Comparison of ENCODE assay signal across 10 cellular contexts in the genomic region with DNA sequence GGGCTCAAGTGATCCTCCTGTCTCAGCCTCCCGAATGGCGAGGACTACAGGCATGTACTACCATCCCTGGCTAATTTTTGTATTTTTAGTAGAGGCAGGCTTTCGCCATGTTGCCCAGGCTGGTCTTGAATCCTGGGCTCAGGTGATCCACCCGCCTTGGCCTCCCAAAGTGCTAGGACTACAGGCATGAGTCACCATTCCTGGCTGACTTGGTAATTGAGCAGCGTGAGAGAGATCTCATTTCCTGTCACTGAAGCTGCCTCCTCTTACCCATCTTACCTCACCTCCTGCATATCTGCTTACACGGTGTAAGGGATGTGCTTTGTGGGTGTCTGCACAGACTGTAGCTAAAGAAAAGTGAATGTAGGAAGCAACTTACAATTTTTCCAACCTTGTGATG. TPM values are rescaled to one million over a fixed set of nuclear protein-coding genes. Genes with fewer than 3 reads are reported as not detected.
DNase-seq lines count a peak whose midpoint lies in the region; ATAC-seq, FAIRE-seq and TF ChIP-seq lines count a peak whose summit lies in the region.
"Had no signal": no experiment of that assay in that cellular context is flagged by ENCODE, and none has a peak within 500 bp of the region (broad histone marks: within the 10 kb centered on the region; RNA-seq: fewer than 3 reads in every experiment).

No MANE protein-coding gene starts in this region.

- DNase-seq in A172 (ENCODE audit: low spot score) (peak; percentile 90), fibroblast of peridontal ligament (ENCODE audit: extremely low read depth) (peak; percentile 28), HepG2 (ENCODE audit: low spot score) (no peak), NCI-H748 (lab: John Stamatoyannopoulos, UW; ENCODE audit: unreplicated experiment) (no peak), GM19238 (ENCODE audit: insufficient read length, low spot score) (no peak)
- peak; percentile 62 for DNase-seq in activated CD8-positive, alpha-beta T cell treated with anti-CD3 and anti-CD28 coated beads for 36 hours
- DNase-seq: NCI-H524 treated with DMSO at 0.1 percent for 48 hours had no signal

- no peak overlapping the region for H3K4me3 Mint-ChIP-seq in activated CD8-positive, alpha-beta T cell treated with anti-CD3 and anti-CD28 coated beads for 36 hours

- no peak overlapping the region for H3K4me2 ChIP-seq in HepG2 (ENCODE audit: low read depth, low read length)

- no peaks in the 10 kb centered on the region for H3K9me3 ChIP-seq in HepG2 (ENCODE audit: low read length)

- peaks cover 30% of the 10 kb centered on the region for H3K27me3 Mint-ChIP-seq in activated CD8-positive, alpha-beta T cell treated with anti-CD3 and anti-CD28 coated beads for 36 hours

- no peaks in the 10 kb centered on the region for H3K27me3 ChIP-seq in HepG2 (ENCODE audit: control insufficient read depth in 1 of 2, insufficient read depth in 2 of 2, low read length in 2 of 2)

- no peak overlapping the region for H3K27ac ChIP-seq in HepG2 (ENCODE audit: extremely low read length, insufficient read depth, low read length)
- H3K27ac ChIP-seq: C4-2B had no signal

- intact Hi-C loops in activated CD8-positive, alpha-beta T cell treated with anti-CD3 and anti-CD28 coated beads for 36 hours (cut with micrococcal nuclease) = no loop called here
- intact Hi-C loops in HepG2 (cut with micrococcal nuclease; ENCODE audit: unreplicated experiment) = no loop called here

- no peak for TF ChIP-seq RAD21 in HepG2 (CRISPR knock-in tag; IDR thresholded peaks at IDR 0.05)

- CTCF ChIA-PET in activated CD8-positive, alpha-beta T cell treated with anti-CD3 and anti-CD28 coated beads for 36 hours (lab: Charles Lee) = interaction anchor here (0.7 to 1.4 kb wide), 2 partner anchors 32 to 52 kb away, joined by 3 to 4 read pairs; no protein-coding TSS in a partner anchor
- CTCF ChIA-PET in HepG2 (lab: Yijun Ruan, JAX; ENCODE audit: low intra/inter-chr PET ratio, low total read pairs) = no interaction called here

- in situ Hi-C loops in HepG2 (cut with HindIII; ENCODE audit: extremely low pct_ligation_motif_present, low pct_unique_long_range_greater_than_20kb) = no loop called here

- TF ChIP-seq EP300 in HepG2 (IDR thresholded peaks at IDR 0.05; ENCODE audit: low read depth in 2 of 2, low read length in 2 of 2) (no peak), HepG2 (CRISPR knock-in tag; IDR thresholded peaks at IDR 0.05; ENCODE audit: borderline replicate concordance) (no peak)

- POLR2A ChIA-PET in activated CD8-positive, alpha-beta T cell treated with anti-CD3 and anti-CD28 coated beads for 36 hours (lab: Charles Lee) = interaction anchor here (0.9 to 1.4 kb wide), 3 partner anchors 10 to 36 kb away, joined by 3 read pairs; a partner anchor contains a TSS
- POLR2A ChIA-PET in HepG2 (lab: Yijun Ruan, JAX) = interaction anchor here (1.3 kb wide), 1 partner anchor 15 kb away, joined by 3 read pairs; no protein-coding TSS in a partner anchor

- peaks cover 42% of the 10 kb centered on the region for H3K4me1 Mint-ChIP-seq in activated CD8-positive, alpha-beta T cell treated with anti-CD3 and anti-CD28 coated beads for 36 hours (ENCODE audit: low read depth)

- BruUV-seq in HepG2 (replicated peaks; lab: Mats Ljungman, UMichigan) = no TSS peak

- no peak overlapping the region for H3K9ac ChIP-seq in HepG2 (ENCODE audit: insufficient read depth, low read depth, low read length)

- H3K36me3 ChIP-seq in HepG2 (replicated peaks in 1 of 2; ENCODE audit: control insufficient read depth in 1 of 2, insufficient read depth in 2 of 2, low read length in 2 of 2) = 0 out of 5 replicates have a peak, but pooled peaks cover 0 to 3% of the 10 kb centered on the region in 2 experiments

- TF ChIP-seq CTCF in activated CD8-positive, alpha-beta T cell treated with anti-CD3 and anti-CD28 coated beads for 36 hours (IDR thresholded peaks at IDR 0.05) = no peak
- TF ChIP-seq CTCF in HepG2 (CRISPR knock-in tag; IDR thresholded peaks at IDR 0.05) = no peak

- ATAC-seq in GM21717 (IDR thresholded peaks at IDR 0.05; ENCODE audit: unreplicated experiment) (peak; percentile 29), GM21515 (IDR thresholded peaks at IDR 0.05; ENCODE audit: unreplicated experiment) (no peak), HepG2 (no peak)
- peak; percentile 62 for ATAC-seq in activated CD8-positive, alpha-beta T cell treated with anti-CD3 and anti-CD28 coated beads for 36 hours

- no peaks in the 10 kb centered on the region for H4K20me1 ChIP-seq in HepG2 (ENCODE audit: insufficient read depth, low read length)

- WGBS in HepG2 (ENCODE audit: low lambda C conversion rate) = 92% methylated on average over 6 of the region's 6 CpGs

- H3K79me2 ChIP-seq in HepG2 (ENCODE audit: insufficient read depth, low read length) = no peaks in the 10 kb centered on the region

- no peak overlapping the region for H2AFZ ChIP-seq in HepG2 (ENCODE audit: low read length)

- no peaks in the 10 kb centered on the region for H3K36me3 Mint-ChIP-seq in activated CD8-positive, alpha-beta T cell treated with anti-CD3 and anti-CD28 coated beads for 36 hours (ENCODE audit: low read depth)

- no peak overlapping the region for H3K4me3 ChIP-seq in HepG2 (replicated peaks in 1 of 3; ENCODE audit: insufficient read depth in 1 of 3, low read depth in 2 of 3, low read length in 3 of 3)

- no peak for TF ChIP-seq POLR2A in HepG2 (IDR thresholded peaks at IDR 0.05; ENCODE audit: insufficient read depth in 1 of 2, low read depth in 2 of 2, low read length in 2 of 2)

- H3K4me1 ChIP-seq in HepG2 (ENCODE audit: insufficient read depth, low read length) = peaks cover 17% of the 10 kb centered on the region

- no peak overlapping the region for H3K27ac Mint-ChIP-seq in activated CD8-positive, alpha-beta T cell treated with anti-CD3 and anti-CD28 coated beads for 36 hours

- FAIRE-seq in HepG2 (lab: Jason Lieb, UNC) = no peak

- H3K9me3 Mint-ChIP-seq in activated CD8-positive, alpha-beta T cell treated with anti-CD3 and anti-CD28 coated beads for 36 hours = no peaks in the 10 kb centered on the region

RNA-seq across cellular contexts. Expression of a gene that starts 9.7 kb away (rescaled TPM):
- total RNA-seq in A172 (2014; rRNA removed; shearing (Covaris generic)) = 16.6 and 17.2 TPM in 2 replicates
- total RNA-seq in activated CD8-positive, alpha-beta T cell treated with anti-CD3 and anti-CD28 coated beads for 36 hours = 10 to 100 TPM; 20.4 to 21.8 TPM
- 3.1 and 4.3 TPM in 2 replicates for total RNA-seq in HepG2 (2016; rRNA removed; fragmentation: Illumina TruSeq; extraction: Trizol)
- 0.71 TPM in 2 replicates for total RNA-seq in HepG2 (2016; cell fraction: cytosol; rRNA removed; fragmentation: Illumina TruSeq; extraction: Trizol; ENCODE audit: low read depth)
- total RNA-seq in HepG2 (2016; cell fraction: insoluble cytoplasmic fraction; rRNA removed; fragmentation: Illumina TruSeq; extraction: Trizol) = 3.0 and 4.6 TPM in 2 replicates
- total RNA-seq in HepG2 (2016; cell fraction: membrane; rRNA removed; fragmentation: Illumina TruSeq; extraction: Trizol) = 1.6 and 1.7 TPM in 2 replicates
- 1.6 TPM in 2 replicates for total RNA-seq in HepG2 (2016; cell fraction: nucleus; rRNA removed; fragmentation: Illumina TruSeq; extraction: Trizol)
- polyA plus RNA-seq in HepG2 (2011; rRNA removed) = 0.48 and 0.56 TPM in 2 replicates
- polyA plus RNA-seq in HepG2 (2011; cell fraction: cytosol; rRNA removed) = 0.40 and 0.67 TPM in 2 replicates
- 0.07 and 0.08 TPM in 2 replicates for polyA plus RNA-seq in HepG2 (2011; cell fraction: nucleus; rRNA removed)
- 1.1 and 1.5 TPM in 2 replicates for polyA plus RNA-seq in HepG2 (2012)
- polyA plus RNA-seq in HepG2 (2016; cell fraction: cytosol; fragmentation: Illumina TruSeq; extraction: Trizol; ENCODE audit: low read depth) = 0.34 and 0.44 TPM in 2 replicates
- 2.9 and 3.4 TPM in 2 replicates for polyA plus RNA-seq in HepG2 (2016; cell fraction: insoluble cytoplasmic fraction; fragmentation: Illumina TruSeq; extraction: Trizol; ENCODE audit: low read depth)
- polyA plus RNA-seq in HepG2 (2016; cell fraction: membrane; fragmentation: Illumina TruSeq; extraction: Trizol; ENCODE audit: low read depth) = 0.82 and 0.90 TPM in 2 replicates
- polyA plus RNA-seq in HepG2 (2016; cell fraction: nucleus; fragmentation: Illumina TruSeq; extraction: Trizol; ENCODE audit: insufficient read depth, low read depth) = 1.1 and 1.6 TPM in 2 replicates
- 0.16 and 2.1 TPM in 2 replicates for polyA minus RNA-seq in HepG2 (2011; rRNA and poly(A)+ RNA removed; ENCODE audit: low replicate concordance)
- 0.88 and 0.99 TPM in 2 replicates for polyA minus RNA-seq in HepG2 (2011; cell fraction: cytosol; rRNA and poly(A)+ RNA removed)
- 0.26 and 0.99 TPM in 2 replicates for polyA minus RNA-seq in HepG2 (2011; cell fraction: nucleus; rRNA and poly(A)+ RNA removed)

RNA-seq across cellular contexts. Expression of a gene that starts 35.6 kb away (rescaled TPM):
- total RNA-seq in A172 (2014; rRNA removed; shearing (Covaris generic)) = 2.5 and 3.5 TPM in 2 replicates
- total RNA-seq in activated CD8-positive, alpha-beta T cell treated with anti-CD3 and anti-CD28 coated beads for 36 hours = 10 to 100 TPM; 39.2 to 41.6 TPM
- 0.15 and 0.27 TPM in 2 replicates for total RNA-seq in HepG2 (2016; rRNA removed; fragmentation: Illumina TruSeq; extraction: Trizol)
- 0.10 TPM in 1 of 2 replicates, not detected in the other for total RNA-seq in HepG2 (2016; cell fraction: cytosol; rRNA removed; fragmentation: Illumina TruSeq; extraction: Trizol; ENCODE audit: low read depth)
- total RNA-seq in HepG2 (2016; cell fraction: insoluble cytoplasmic fraction; rRNA removed; fragmentation: Illumina TruSeq; extraction: Trizol) = 0.22 and 0.31 TPM in 2 replicates
- 0.07 and 0.12 TPM in 2 replicates for total RNA-seq in HepG2 (2016; cell fraction: membrane; rRNA removed; fragmentation: Illumina TruSeq; extraction: Trizol)
- total RNA-seq in HepG2 (2016; cell fraction: nucleus; rRNA removed; fragmentation: Illumina TruSeq; extraction: Trizol) = not detected in 2 replicates
- polyA plus RNA-seq in HepG2 (2011; rRNA removed) = 0.04 and 0.07 TPM in 2 replicates
- polyA plus RNA-seq in HepG2 (2011; cell fraction: cytosol; rRNA removed) = 0.04 TPM in 2 replicates
- 0.03 TPM in 1 of 2 replicates, not detected in the other for polyA plus RNA-seq in HepG2 (2011; cell fraction: nucleus; rRNA removed)
- polyA plus RNA-seq in HepG2 (2012) = 0.08 and 0.11 TPM in 2 replicates
- polyA plus RNA-seq in HepG2 (2016; cell fraction: cytosol; fragmentation: Illumina TruSeq; extraction: Trizol; ENCODE audit: low read depth) = 0.06 TPM in 1 of 2 replicates, not detected in the other
- polyA plus RNA-seq in HepG2 (2016; cell fraction: insoluble cytoplasmic fraction; fragmentation: Illumina TruSeq; extraction: Trizol; ENCODE audit: low read depth) = 0.12 and 0.26 TPM in 2 replicates
- 0.07 TPM in 1 of 2 replicates, not detected in the other for polyA plus RNA-seq in HepG2 (2016; cell fraction: membrane; fragmentation: Illumina TruSeq; extraction: Trizol; ENCODE audit: low read depth)
- 0.40 TPM in 1 of 2 replicates, not detected in the other for polyA plus RNA-seq in HepG2 (2016; cell fraction: nucleus; fragmentation: Illumina TruSeq; extraction: Trizol; ENCODE audit: insufficient read depth, low read depth)
- 1.7 TPM in 1 of 2 replicates, not detected in the other for polyA minus RNA-seq in HepG2 (2011; rRNA and poly(A)+ RNA removed; ENCODE audit: low replicate concordance)
- not detected in 2 replicates for polyA minus RNA-seq in HepG2 (2011; cell fraction: cytosol; rRNA and poly(A)+ RNA removed)
- 0.12 TPM in 1 of 2 replicates, not detected in the other for polyA minus RNA-seq in HepG2 (2011; cell fraction: nucleus; rRNA and poly(A)+ RNA removed)

RNA-seq across cellular contexts. Expression of a gene that starts 40.4 kb away (rescaled TPM):
- total RNA-seq in A172 (2014; rRNA removed; shearing (Covaris generic)) = not detected in 2 replicates
- not detected for total RNA-seq in activated CD8-positive, alpha-beta T cell treated with anti-CD3 and anti-CD28 coated beads for 36 hours
- not detected in 2 replicates for total RNA-seq in HepG2 (2016; rRNA removed; fragmentation: Illumina TruSeq; extraction: Trizol)
- total RNA-seq in HepG2 (2016; cell fraction: cytosol; rRNA removed; fragmentation: Illumina TruSeq; extraction: Trizol; ENCODE audit: low read depth) = not detected in 2 replicates
- total RNA-seq in HepG2 (2016; cell fraction: insoluble cytoplasmic fraction; rRNA removed; fragmentation: Illumina TruSeq; extraction: Trizol) = not detected in 2 replicates
- not detected in 2 replicates for total RNA-seq in HepG2 (2016; cell fraction: membrane; rRNA removed; fragmentation: Illumina TruSeq; extraction: Trizol)
- total RNA-seq in HepG2 (2016; cell fraction: nucleus; rRNA removed; fragmentation: Illumina TruSeq; extraction: Trizol) = not detected in 2 replicates
- not detected in 2 replicates for polyA plus RNA-seq in HepG2 (2011; rRNA removed)
- not detected in 2 replicates for polyA plus RNA-seq in HepG2 (2011; cell fraction: cytosol; rRNA removed)
- not detected in 2 replicates for polyA plus RNA-seq in HepG2 (2011; cell fraction: nucleus; rRNA removed)
- polyA plus RNA-seq in HepG2 (2012) = not detected in 2 replicates
- polyA plus RNA-seq in HepG2 (2016; cell fraction: cytosol; fragmentation: Illumina TruSeq; extraction: Trizol; ENCODE audit: low read depth) = not detected in 2 replicates
- not detected in 2 replicates for polyA plus RNA-seq in HepG2 (2016; cell fraction: insoluble cytoplasmic fraction; fragmentation: Illumina TruSeq; extraction: Trizol; ENCODE audit: low read depth)
- not detected in 2 replicates for polyA plus RNA-seq in HepG2 (2016; cell fraction: membrane; fragmentation: Illumina TruSeq; extraction: Trizol; ENCODE audit: low read depth)
- polyA plus RNA-seq in HepG2 (2016; cell fraction: nucleus; fragmentation: Illumina TruSeq; extraction: Trizol; ENCODE audit: insufficient read depth, low read depth) = not detected in 2 replicates
- not detected in 2 replicates for polyA minus RNA-seq in HepG2 (2011; rRNA and poly(A)+ RNA removed; ENCODE audit: low replicate concordance)
- not detected in 2 replicates for polyA minus RNA-seq in HepG2 (2011; cell fraction: cytosol; rRNA and poly(A)+ RNA removed)
- not detected in 2 replicates for polyA minus RNA-seq in HepG2 (2011; cell fraction: nucleus; rRNA and poly(A)+ RNA removed)

RNA-seq across cellular contexts. Expression of a gene that starts 54.9 kb away (rescaled TPM):
- total RNA-seq in A172 (2014; rRNA removed; shearing (Covaris generic)) = 21.2 and 22.9 TPM in 2 replicates
- 1 to 10 TPM; 6.1 to 6.3 TPM for total RNA-seq in activated CD8-positive, alpha-beta T cell treated with anti-CD3 and anti-CD28 coated beads for 36 hours
- 5.5 and 7.5 TPM in 2 replicates for total RNA-seq in HepG2 (2016; rRNA removed; fragmentation: Illumina TruSeq; extraction: Trizol)
- total RNA-seq in HepG2 (2016; cell fraction: cytosol; rRNA removed; fragmentation: Illumina TruSeq; extraction: Trizol; ENCODE audit: low read depth) = 1.0 and 1.2 TPM in 2 replicates
- total RNA-seq in HepG2 (2016; cell fraction: insoluble cytoplasmic fraction; rRNA removed; fragmentation: Illumina TruSeq; extraction: Trizol) = 5.3 and 6.9 TPM in 2 replicates
- 1.8 and 2.7 TPM in 2 replicates for total RNA-seq in HepG2 (2016; cell fraction: membrane; rRNA removed; fragmentation: Illumina TruSeq; extraction: Trizol)
- total RNA-seq in HepG2 (2016; cell fraction: nucleus; rRNA removed; fragmentation: Illumina TruSeq; extraction: Trizol) = 1.7 and 2.9 TPM in 2 replicates
- 1.2 and 1.5 TPM in 2 replicates for polyA plus RNA-seq in HepG2 (2011; rRNA removed)
- 0.64 and 1.2 TPM in 2 replicates for polyA plus RNA-seq in HepG2 (2011; cell fraction: cytosol; rRNA removed)
- 0.21 and 0.61 TPM in 2 replicates for polyA plus RNA-seq in HepG2 (2011; cell fraction: nucleus; rRNA removed)
- 1.6 and 3.8 TPM in 2 replicates for polyA plus RNA-seq in HepG2 (2012)
- 0.47 and 0.49 TPM in 2 replicates for polyA plus RNA-seq in HepG2 (2016; cell fraction: cytosol; fragmentation: Illumina TruSeq; extraction: Trizol; ENCODE audit: low read depth)
- 6.6 and 7.5 TPM in 2 replicates for polyA plus RNA-seq in HepG2 (2016; cell fraction: insoluble cytoplasmic fraction; fragmentation: Illumina TruSeq; extraction: Trizol; ENCODE audit: low read depth)
- polyA plus RNA-seq in HepG2 (2016; cell fraction: membrane; fragmentation: Illumina TruSeq; extraction: Trizol; ENCODE audit: low read depth) = 0.80 and 0.81 TPM in 2 replicates
- polyA plus RNA-seq in HepG2 (2016; cell fraction: nucleus; fragmentation: Illumina TruSeq; extraction: Trizol; ENCODE audit: insufficient read depth, low read depth) = 2.6 and 2.9 TPM in 2 replicates
- 0.12 and 1.4 TPM in 2 replicates for polyA minus RNA-seq in HepG2 (2011; rRNA and poly(A)+ RNA removed; ENCODE audit: low replicate concordance)
- 0.79 and 1.1 TPM in 2 replicates for polyA minus RNA-seq in HepG2 (2011; cell fraction: cytosol; rRNA and poly(A)+ RNA removed)
- 0.64 and 1.4 TPM in 2 replicates for polyA minus RNA-seq in HepG2 (2011; cell fraction: nucleus; rRNA and poly(A)+ RNA removed)

Comparison
In these comparisons a context has a peak if more than half of its experiments do, and no peak if none do; other contexts are left out.
1. DNase-seq: peak in A172 (single experiment), activated CD8-positive, alpha-beta T cell treated with anti-CD3 and anti-CD28 coated beads for 36 hours (single experiment) and fibroblast of peridontal ligament (single experiment); none in HepG2 (single experiment), NCI-H748 (single experiment) and GM19238 (single experiment).
2. ATAC-seq: peak in GM21717 (single experiment) and activated CD8-positive, alpha-beta T cell treated with anti-CD3 and anti-CD28 coated beads for 36 hours (single experiment); none in GM21515 (single experiment) and HepG2 (single experiment).